ENCODE assay signal across 11 cellular contexts in genomic region chr2:242020196-242021004, GRCh38.
A peak's percentile ranks its signal among the peaks of the same experiment; 100 is the strongest.
DNase-seq lines count a peak whose midpoint lies in the region; ATAC-seq and TF ChIP-seq lines count a peak whose summit lies in the region.
"Had no signal": no experiment of that assay in that cellular context is flagged by ENCODE, and none has a peak within 500 bp of the region (broad histone marks: within the 10 kb centered on the region; RNA-seq: fewer than 3 reads in every experiment).

No MANE protein-coding gene starts in this region.

- no peak overlapping the region for H3K27ac ChIP-seq in foreskin keratinocyte
- H3K27ac ChIP-seq in spleen, result peak overlapping the region in 1 of 8 donors; percentile 21
- H3K27ac ChIP-seq in smooth muscle cell (ENCODE audit: low read depth), result no peak overlapping the region
- H3K27ac ChIP-seq: heart right ventricle had no signal

- H3K9me3 ChIP-seq in spleen, result no peaks in the 10 kb centered on the region
- no peaks in the 10 kb centered on the region for H3K9me3 ChIP-seq in smooth muscle cell (replicated peaks; ENCODE audit: low read depth)
- H3K9me3 ChIP-seq: heart right ventricle had no signal

- H3K4me3 ChIP-seq in spleen (no peak overlapping the region), smooth muscle cell (no peak overlapping the region)
- H3K4me3 ChIP-seq: heart right ventricle had no signal

- no peak for ATAC-seq in foreskin keratinocyte

- H3K27me3 ChIP-seq in foreskin keratinocyte (no peaks in the 10 kb centered on the region), spleen (replicated peaks in 1 of 7) (peaks cover 0 to 39% (median 5%) of the 10 kb centered on the region in 7 donors), smooth muscle cell (ENCODE audit: low read depth) (peaks cover 23% of the 10 kb centered on the region)

- H3F3A ChIP-seq in smooth muscle cell (ENCODE audit: low read depth), result no peaks in the 10 kb centered on the region

- no peaks in the 10 kb centered on the region for H4K20me1 ChIP-seq in smooth muscle cell (ENCODE audit: low read depth)

- H3K79me2 ChIP-seq in smooth muscle cell (ENCODE audit: low read depth), result no peaks in the 10 kb centered on the region

- no peak overlapping the region for H2AFZ ChIP-seq in smooth muscle cell (ENCODE audit: low read depth)

- no peak overlapping the region for H3K9ac ChIP-seq in smooth muscle cell (ENCODE audit: low read depth)

- TF ChIP-seq POLR2A in spleen (IDR thresholded peaks at IDR 0.05), result no peak

- no peaks in the 10 kb centered on the region for H3K4me1 ChIP-seq in foreskin keratinocyte
- peaks cover 0 to 5% (median 0%) of the 10 kb centered on the region in 6 donors for H3K4me1 ChIP-seq in spleen
- no peaks in the 10 kb centered on the region for H3K4me1 ChIP-seq in smooth muscle cell (ENCODE audit: low read depth)
- H3K4me1 ChIP-seq: heart right ventricle had no signal

- DNase-seq in DMS153 (lab: John Stamatoyannopoulos, UW) (peak; percentile 33), DMS153 treated with DMSO at 0.1 percent for 48 hours (lab: John Stamatoyannopoulos, UW; ENCODE audit: unreplicated experiment) (no peak), NCI-H748 (lab: John Stamatoyannopoulos, UW; ENCODE audit: unreplicated experiment) (peak; percentile 64), foreskin keratinocyte (no peak), spleen (peak; percentile 72), smooth muscle cell (lab: John Stamatoyannopoulos, UW; ENCODE audit: unreplicated experiment) (no peak)
- no peak for DNase-seq in activated CD4-positive, alpha-beta T cell treated with anti-CD3 and anti-CD28 coated beads, Interleukin-2, amount 50 U/mL, for 1 hour
- no peak for DNase-seq in stimulated activated CD4-positive, alpha-beta T cell treated with anti-CD3 and anti-CD28 coated beads, Interleukin-4, amount 100 ng/mL, for 1 hour
- DNase-seq: nephron progenitor cell, SHP77 treated with DMSO at 0.1 percent for 48 hours had no signal

- 50 to 60% (median 55%) methylated on average over 26 of the region's 26 CpGs for WGBS in spleen, 5 donors
- 83% methylated on average over 26 of the region's 26 CpGs for WGBS in smooth muscle cell (ENCODE audit: low lambda C conversion rate)

- intact Hi-C loops in spleen (cut with DNase I; ENCODE audit: low total_unique reads), result no loop called here

- peak; percentile 9 for TF ChIP-seq CTCF in foreskin keratinocyte (conservative IDR thresholded peaks at IDR 0.05)
- no peak for TF ChIP-seq CTCF in spleen (IDR thresholded peaks at IDR 0.05 in 8 of 11, conservative IDR thresholded peaks at IDR 0.05 in 3 of 11)
- no peak for TF ChIP-seq CTCF in smooth muscle cell (IDR thresholded peaks at IDR 0.05; ENCODE audit: borderline replicate concordance, insufficient read depth, poor library complexity, severe bottlenecking)

- H3K36me3 ChIP-seq in spleen, result no peaks in the 10 kb centered on the region
- H3K36me3 ChIP-seq in smooth muscle cell (ENCODE audit: low read depth), result no peaks in the 10 kb centered on the region
- H3K36me3 ChIP-seq: heart right ventricle had no signal

- no peak overlapping the region for H3K4me2 ChIP-seq in smooth muscle cell

Comparison
In these comparisons a context has a peak if more than half of its experiments do, and no peak if none do; other contexts are left out.
1. DNase-seq: peak in DMS153 (single experiment), NCI-H748 (single experiment) and spleen (single experiment); none in DMS153 treated with DMSO at 0.1 percent for 48 hours (single experiment), foreskin keratinocyte (0 of 2), activated CD4-positive, alpha-beta T cell treated with anti-CD3 and anti-CD28 coated beads, Interleukin-2, amount 50 U/mL, for 1 hour (single experiment), stimulated activated CD4-positive, alpha-beta T cell treated with anti-CD3 and anti-CD28 coated beads, Interleukin-4, amount 100 ng/mL, for 1 hour (single experiment) and smooth muscle cell (single experiment).